Comparison of ENCODE assay signal across 8 cellular contexts in the genomic region with DNA sequence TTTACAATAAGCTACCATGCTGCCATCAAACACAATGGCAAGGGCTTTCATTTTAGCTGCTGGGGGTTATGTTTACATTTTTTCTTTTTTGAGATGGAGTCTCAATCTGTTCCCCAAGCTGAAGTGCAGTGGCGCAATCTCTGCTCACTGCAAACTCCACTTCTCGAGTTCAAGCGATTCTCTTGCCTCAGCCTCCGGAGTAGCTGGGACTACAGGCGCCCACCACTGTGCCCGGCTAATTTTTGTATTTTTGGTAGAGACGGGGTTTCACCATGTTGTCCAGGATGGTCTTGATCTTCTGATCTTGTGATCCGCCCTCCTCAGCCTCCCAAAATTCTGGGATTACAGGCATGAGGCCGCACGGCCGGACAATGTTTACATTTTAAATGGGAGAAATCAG. TPM values are rescaled to one million over a fixed set of nuclear protein-coding genes. Genes with fewer than 3 reads are reported as not detected.
DNase-seq lines count a peak whose midpoint lies in the region; ATAC-seq and TF ChIP-seq lines count a peak whose summit lies in the region.
"Not testable (repeated sequence)": the region's sequence is repeated elsewhere in the genome, so short reads cannot be mapped to it uniquely, and the experiment has no call there.

No MANE protein-coding gene starts in this region.

- peak overlapping the region; percentile 94 for H3K27ac Mint-ChIP-seq in activated CD4-positive, alpha-beta T cell treated with anti-CD3 and anti-CD28 coated beads, Interleukin-2, amount 10 ng/mL, durations not matched to agents 7 days and 5 days
- not testable (repeated sequence) for H3K27ac Mint-ChIP-seq in memory B cell

- WGBS in body of pancreas, 2 donors = 70 to 71% methylated on average over 11 of the region's 11 CpGs
- WGBS in psoas muscle, 3 donors = 81 to 85% (median 83%) methylated on average over 11 of the region's 11 CpGs
- 58 to 65% methylated on average over 11 of the region's 11 CpGs for WGBS in upper lobe of left lung, 2 donors

- not testable (repeated sequence) for H3K27ac ChIP-seq in body of pancreas, psoas muscle, upper lobe of left lung

- peaks cover 45% of the 10 kb centered on the region for H3K4me1 Mint-ChIP-seq in activated CD4-positive, alpha-beta T cell treated with anti-CD3 and anti-CD28 coated beads, Interleukin-2, amount 10 ng/mL, durations not matched to agents 7 days and 5 days
- peaks cover 24% of the 10 kb centered on the region for H3K4me1 Mint-ChIP-seq in memory B cell

- POLR2A ChIA-PET in activated CD4-positive, alpha-beta T cell treated with anti-CD3 and anti-CD28 coated beads, Interleukin-2, amount 10 ng/mL, durations not matched to agents 7 days and 5 days (lab: Charles Lee) = interaction anchor here (0.7 kb wide), 1 partner anchor 42 kb away, joined by 5 read pairs; no protein-coding TSS in a partner anchor

- H3K36me3 ChIP-seq in ES-I3 (ENCODE audit: insufficient read depth, low read length) (peaks cover 21% of the 10 kb centered on the region), body of pancreas (replicated peaks in 1 of 2; ENCODE audit: insufficient read depth in 1 of 2, low read depth in 2 of 2) (peaks cover 24 to 27% of the 10 kb centered on the region in 2 donors), psoas muscle (ENCODE audit: insufficient read depth in 1 of 2, low read depth in 1 of 2) (peaks cover 11 to 66% of the 10 kb centered on the region in 2 donors), upper lobe of left lung (peaks cover 31 to 57% (median 39%) of the 10 kb centered on the region in 4 donors)

- peak overlapping the region; percentile 78 for H3K9ac ChIP-seq in ES-I3 (ENCODE audit: low read depth, low read length)

- not testable (repeated sequence) for H3K9me3 ChIP-seq in ES-I3 (ENCODE audit: control insufficient read depth, insufficient read depth, low read length); body of pancreas; psoas muscle; upper lobe of left lung

- H3K4me3 Mint-ChIP-seq in activated CD4-positive, alpha-beta T cell treated with anti-CD3 and anti-CD28 coated beads, Interleukin-2, amount 10 ng/mL, durations not matched to agents 7 days and 5 days = peak overlapping the region; percentile 93
- H3K4me3 Mint-ChIP-seq in memory B cell = peak overlapping the region; percentile 97

- intact Hi-C loops in body of pancreas (cut with DNase I) (loop anchor here (10.0 kb wide), 2 partner anchors 150 to 300 kb away; a partner anchor contains a TSS), psoas muscle (cut with DNase I) (loop anchor here (5.0 to 10.0 kb wide), 4 partner anchors 42 to 290 kb away; a partner anchor contains a TSS)

- not testable (repeated sequence) for TF ChIP-seq EP300 in upper lobe of left lung (IDR thresholded peaks at IDR 0.05)

- not testable (repeated sequence) for H3K9me3 Mint-ChIP-seq in activated CD4-positive, alpha-beta T cell treated with anti-CD3 and anti-CD28 coated beads, Interleukin-2, amount 10 ng/mL, durations not matched to agents 7 days and 5 days; memory B cell

- not testable (repeated sequence) for ATAC-seq in body of pancreas; memory B cell (ENCODE audit: low read depth); psoas muscle; upper lobe of left lung (ENCODE audit: low FRiP score in 2 of 2)

- TF ChIP-seq CTCF in body of pancreas (IDR thresholded peaks at IDR 0.05); fibroblast of mammary gland (conservative IDR thresholded peaks at IDR 0.05; ENCODE audit: control insufficient read depth, insufficient read depth, low read depth, low read length); psoas muscle (IDR thresholded peaks at IDR 0.05); upper lobe of left lung (IDR thresholded peaks at IDR 0.05): not testable (repeated sequence)

- H3K27me3 ChIP-seq in body of pancreas; psoas muscle (ENCODE audit: insufficient read depth in 3 of 3, low read length in 2 of 3); upper lobe of left lung: not testable (repeated sequence)

- DNase-seq in MV-4-11 (lab: John Stamatoyannopoulos, UW) (peak; percentile 9), body of pancreas (peak in 1 of 4 donors; percentile 1), psoas muscle (peak in 1 of 2 donors; percentile 25)
- DNase-seq in activated CD4-positive, alpha-beta T cell treated with anti-CD3 and anti-CD28 coated beads, Interleukin-2, amount 10 ng/mL, durations not matched to agents 7 days and 5 days; fibroblast of mammary gland (ENCODE audit: low read depth); memory B cell (ENCODE audit: low spot score in 2 of 2); upper lobe of left lung: not testable (repeated sequence)

- CTCF ChIA-PET in activated CD4-positive, alpha-beta T cell treated with anti-CD3 and anti-CD28 coated beads, Interleukin-2, amount 10 ng/mL, durations not matched to agents 7 days and 5 days (lab: Charles Lee) = interaction anchor here (0.6 to 1.5 kb wide), 6 partner anchors 46 to 381 kb away, joined by 3 to 4 read pairs (median 4); no protein-coding TSS in a partner anchor

- H3K4me1 ChIP-seq in ES-I3 (ENCODE audit: insufficient read depth, low read length) = not testable (repeated sequence)
- H3K4me1 ChIP-seq in body of pancreas (peaks cover 24% of the 10 kb centered on the region), psoas muscle (peaks cover 23% of the 10 kb centered on the region), upper lobe of left lung (peaks cover 21 to 36% (median 24%) of the 10 kb centered on the region in 4 donors)

- H3K27me3 Mint-ChIP-seq in activated CD4-positive, alpha-beta T cell treated with anti-CD3 and anti-CD28 coated beads, Interleukin-2, amount 10 ng/mL, durations not matched to agents 7 days and 5 days; memory B cell: not testable (repeated sequence)

- not testable (repeated sequence) for TF ChIP-seq POLR2A in body of pancreas (IDR thresholded peaks at IDR 0.05); upper lobe of left lung (IDR thresholded peaks at IDR 0.05)

- peaks cover 47% of the 10 kb centered on the region for H3K36me3 Mint-ChIP-seq in activated CD4-positive, alpha-beta T cell treated with anti-CD3 and anti-CD28 coated beads, Interleukin-2, amount 10 ng/mL, durations not matched to agents 7 days and 5 days (ENCODE audit: low read depth)
- peaks cover 27% of the 10 kb centered on the region for H3K36me3 Mint-ChIP-seq in memory B cell

- H3K4me3 ChIP-seq in body of pancreas (peak overlapping the region; percentile 91 to 99), fibroblast of mammary gland (ENCODE audit: control insufficient read depth, low read depth, low read length) (peak overlapping the region; percentile 95), psoas muscle (peak overlapping the region; percentile 87), upper lobe of left lung (peak overlapping the region in 3 of 4 donors; percentile 90 to 98 (median 91))

RNA-seq across cellular contexts. Expression of a gene that starts 1.1 kb away (rescaled TPM):
- total RNA-seq in activated CD4-positive, alpha-beta T cell treated with anti-CD3 and anti-CD28 coated beads, Interleukin-2, amount 10 ng/mL, durations not matched to agents 7 days and 5 days = 10 to 100 TPM; 14.2 to 17.3 TPM
- total RNA-seq in body of pancreas = 10 to 100 TPM; 20.8 to 37.9 TPM
- 10 to 100 TPM; 11.4 to 27.3 (median 16.0) TPM for total RNA-seq in psoas muscle
- polyA plus RNA-seq in psoas muscle = 10 to 100 TPM; 27.7 to 43.0 (median 36.3) TPM
- total RNA-seq in upper lobe of left lung = 10 to 100 TPM; 16.6 to 30.4 (median 24.7) TPM

RNA-seq across cellular contexts. Expression of a gene that starts 13.0 kb away (rescaled TPM):
- total RNA-seq in activated CD4-positive, alpha-beta T cell treated with anti-CD3 and anti-CD28 coated beads, Interleukin-2, amount 10 ng/mL, durations not matched to agents 7 days and 5 days = 10 to 100 TPM; 25.6 to 27.2 TPM
- total RNA-seq in body of pancreas (10 to 100 TPM; 15.8 to 16.3 TPM), psoas muscle (10 to 100 TPM in 2 of 4 donors, 1 to 10 TPM in 2; 7.5 to 14.4 (median 10.6) TPM), upper lobe of left lung (10 to 100 TPM; 28.1 to 41.0 (median 30.5) TPM)
- polyA plus RNA-seq in psoas muscle = 10 to 100 TPM; 14.5 to 43.5 (median 23.4) TPM

RNA-seq across cellular contexts. Expression of a gene that starts 13.1 kb away (rescaled TPM):
- total RNA-seq in activated CD4-positive, alpha-beta T cell treated with anti-CD3 and anti-CD28 coated beads, Interleukin-2, amount 10 ng/mL, durations not matched to agents 7 days and 5 days = 1,000 to 10,000 TPM; 1,880 to 1,928 TPM
- 1,000 to 10,000 TPM; 1,478 to 1,480 TPM for total RNA-seq in body of pancreas
- 1,000 to 10,000 TPM; 1,013 to 1,526 (median 1,062) TPM for total RNA-seq in psoas muscle
- 1,000 to 10,000 TPM; 1,923 to 3,403 (median 2,177) TPM for polyA plus RNA-seq in psoas muscle
- 1,000 to 10,000 TPM in 4 of 6 donors, 100 to 1,000 TPM in 2; 840 to 1,613 (median 1,352) TPM for total RNA-seq in upper lobe of left lung

RNA-seq across cellular contexts. Expression of a gene that starts 21.4 kb away (rescaled TPM):
- total RNA-seq in activated CD4-positive, alpha-beta T cell treated with anti-CD3 and anti-CD28 coated beads, Interleukin-2, amount 10 ng/mL, durations not matched to agents 7 days and 5 days = 10 to 100 TPM; 39.4 to 48.9 TPM
- total RNA-seq in body of pancreas (10 to 100 TPM; 31.0 to 43.1 TPM), psoas muscle (10 to 100 TPM; 27.7 to 54.9 (median 45.5) TPM), upper lobe of left lung (10 to 100 TPM; 25.1 to 64.8 (median 45.5) TPM)
- 100 to 1,000 TPM in 1 of 3 donors, 10 to 100 TPM in 2; 63.1 to 127 (median 77.0) TPM for polyA plus RNA-seq in psoas muscle

RNA-seq across cellular contexts. Expression of a gene that starts 21.5 kb away (rescaled TPM):
- total RNA-seq in activated CD4-positive, alpha-beta T cell treated with anti-CD3 and anti-CD28 coated beads, Interleukin-2, amount 10 ng/mL, durations not matched to agents 7 days and 5 days = 10 to 100 TPM; 14.8 to 16.0 TPM
- total RNA-seq in body of pancreas (10 to 100 TPM; 20.0 to 27.0 TPM), psoas muscle (10 to 100 TPM; 10.9 to 13.8 (median 13.3) TPM), upper lobe of left lung (10 to 100 TPM; 18.1 to 31.5 (median 21.7) TPM)
- 10 to 100 TPM; 19.7 to 50.6 (median 38.7) TPM for polyA plus RNA-seq in psoas muscle
